ENCODE assay signal across 10 cellular contexts in the genomic region with DNA sequence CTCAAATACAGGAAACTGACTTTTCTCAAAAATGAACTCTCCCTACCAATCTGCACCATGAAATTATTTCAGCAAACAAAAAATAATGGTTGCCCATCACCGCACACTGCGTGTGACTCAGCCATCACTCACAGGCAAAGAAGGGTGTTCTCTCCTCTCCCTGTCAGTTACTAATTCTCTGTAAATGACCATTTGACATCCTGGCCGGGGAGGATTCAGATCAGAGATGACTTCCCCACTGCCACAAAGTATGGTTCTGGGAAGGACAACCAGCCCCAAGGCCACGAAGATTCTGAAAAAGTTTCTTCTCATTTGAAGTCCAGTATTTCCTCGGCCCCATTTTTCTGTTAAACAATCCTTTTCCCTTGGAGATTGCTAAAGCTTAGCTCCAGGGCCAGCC.
DNase-seq lines count a peak whose midpoint lies in the region; ATAC-seq and TF ChIP-seq lines count a peak whose summit lies in the region.
"Had no signal": no experiment of that assay in that cellular context is flagged by ENCODE, and none has a peak within 500 bp of the region (broad histone marks: within the 10 kb centered on the region; RNA-seq: fewer than 3 reads in every experiment).

No MANE protein-coding gene starts in this region.

- H3K4me1 Mint-ChIP-seq in CD4-positive, CD25-positive, alpha-beta regulatory T cell, result peaks cover 9 to 26% (median 21%) of the 10 kb centered on the region in 4 donors
- H3K4me1 Mint-ChIP-seq in IgD-negative memory B cell, result peaks cover 32 to 36% (median 34%) of the 10 kb centered on the region in 3 donors
- H3K4me1 Mint-ChIP-seq in naive thymus-derived CD4-positive, alpha-beta T cell, result peaks cover 13 to 80% (median 35%) of the 10 kb centered on the region in 7 donors
- H3K4me1 Mint-ChIP-seq in WTC11, result peaks cover 33% of the 10 kb centered on the region

- intact Hi-C loops in naive thymus-derived CD4-positive, alpha-beta T cell (cut with micrococcal nuclease), result loop anchor here in 1 of 2 donors (1.0 to 5.0 kb wide), 4 partner anchors 16 to 200 kb away; a partner anchor contains a TSS

- TF ChIP-seq CTCF in WTC11 (IDR thresholded peaks at IDR 0.05), result no peak

- POLR2A ChIA-PET in naive thymus-derived CD4-positive, alpha-beta T cell (lab: Charles Lee), result no interaction called here
- POLR2A ChIA-PET in WTC11 (lab: Charles Lee), result no interaction called here

- peak overlapping the region; percentile 26 for H3K4me3 ChIP-seq in CD4-positive, CD25-positive, alpha-beta regulatory T cell (ENCODE audit: low read depth, low read length)
- no peak overlapping the region for H3K4me3 ChIP-seq in naive thymus-derived CD4-positive, alpha-beta T cell (ENCODE audit: low read length)
- H3K4me3 ChIP-seq: SJCRH30 had no signal

- H3K9me3 ChIP-seq in CD4-positive, CD25-positive, alpha-beta regulatory T cell (ENCODE audit: control insufficient read depth in 2 of 2, low read length in 2 of 2), result no peaks in the 10 kb centered on the region
- no peaks in the 10 kb centered on the region for H3K9me3 ChIP-seq in naive thymus-derived CD4-positive, alpha-beta T cell (ENCODE audit: control insufficient read depth in 2 of 3, low read length in 3 of 3)
- H3K9me3 ChIP-seq: SJCRH30 had no signal

- H3K27ac Mint-ChIP-seq in CD4-positive, CD25-positive, alpha-beta regulatory T cell, result peak overlapping the region; percentile 51 to 91 (median 86)
- H3K27ac Mint-ChIP-seq in IgD-negative memory B cell (peak overlapping the region in 2 of 3 donors; percentile 65 to 87), WTC11 (no peak overlapping the region)
- H3K27ac Mint-ChIP-seq in naive thymus-derived CD4-positive, alpha-beta T cell, result peak overlapping the region in 8 of 9 donors; percentile 2 to 97 (median 26)

- CTCF ChIA-PET in naive thymus-derived CD4-positive, alpha-beta T cell (lab: Charles Lee), result no interaction called here
- CTCF ChIA-PET in WTC11 (lab: Charles Lee), result no interaction called here

- no peak overlapping the region for H3K27ac ChIP-seq in CD4-positive, CD25-positive, alpha-beta regulatory T cell (ENCODE audit: insufficient read depth, low read length, poor library complexity, severe bottlenecking)
- H3K27ac ChIP-seq in naive thymus-derived CD4-positive, alpha-beta T cell (ENCODE audit: low read depth, low read length), result no peak overlapping the region
- H3K27ac ChIP-seq: parathyroid adenoma, SJCRH30 had no signal

- no peaks in the 10 kb centered on the region for H3K36me3 ChIP-seq in CD4-positive, CD25-positive, alpha-beta regulatory T cell (ENCODE audit: control insufficient read depth, insufficient read depth, low read length)
- no peaks in the 10 kb centered on the region for H3K36me3 ChIP-seq in naive thymus-derived CD4-positive, alpha-beta T cell (ENCODE audit: control insufficient read depth in 2 of 3, insufficient read depth in 3 of 3, low read length in 3 of 3)
- H3K36me3 ChIP-seq: SJCRH30 had no signal

- ATAC-seq in CD4-positive, CD25-positive, alpha-beta regulatory T cell (ENCODE audit: low read depth in 2 of 2), result no peak
- ATAC-seq in naive thymus-derived CD4-positive, alpha-beta T cell, result peak; percentile 58
- ATAC-seq in GM21576 (IDR thresholded peaks at IDR 0.05; ENCODE audit: unreplicated experiment) (no peak), GM18519 (IDR thresholded peaks at IDR 0.05; ENCODE audit: low FRiP score, unreplicated experiment) (no peak), WTC11 (no peak), GM18858 (IDR thresholded peaks at IDR 0.05; ENCODE audit: unreplicated experiment) (no peak)

- H3K4me3 Mint-ChIP-seq in CD4-positive, CD25-positive, alpha-beta regulatory T cell, result peak overlapping the region in 2 of 4 donors; percentile 42 to 70
- H3K4me3 Mint-ChIP-seq in IgD-negative memory B cell, result peak overlapping the region in 2 of 4 donors; percentile 10 to 90
- peak overlapping the region; percentile 39 to 89 (median 60) for H3K4me3 Mint-ChIP-seq in naive thymus-derived CD4-positive, alpha-beta T cell
- H3K4me3 Mint-ChIP-seq in WTC11, result no peak overlapping the region

- H3K9me3 Mint-ChIP-seq in CD4-positive, CD25-positive, alpha-beta regulatory T cell, result no peaks in the 10 kb centered on the region
- H3K9me3 Mint-ChIP-seq in IgD-negative memory B cell (no peaks in the 10 kb centered on the region), WTC11 (no peaks in the 10 kb centered on the region)
- no peaks in the 10 kb centered on the region for H3K9me3 Mint-ChIP-seq in naive thymus-derived CD4-positive, alpha-beta T cell

- peaks cover 4% of the 10 kb centered on the region for H3K27me3 Mint-ChIP-seq in CD4-positive, CD25-positive, alpha-beta regulatory T cell
- H3K27me3 Mint-ChIP-seq in IgD-negative memory B cell, result no peaks in the 10 kb centered on the region
- no peaks in the 10 kb centered on the region for H3K27me3 Mint-ChIP-seq in naive thymus-derived CD4-positive, alpha-beta T cell
- 0 out of 2 replicates have a peak, but pooled peaks cover 4% of the 10 kb centered on the region for H3K27me3 Mint-ChIP-seq in WTC11 (ENCODE audit: low read depth)

- no peak for DNase-seq in CD4-positive, CD25-positive, alpha-beta regulatory T cell
- peak; percentile 31 for DNase-seq in amniotic epithelial cell (ENCODE audit: low read depth)
- peak in 1 of 9 donors; percentile 30 for DNase-seq in naive thymus-derived CD4-positive, alpha-beta T cell
- no peak for DNase-seq in WTC11 (ENCODE audit: low spot score)

- no peaks in the 10 kb centered on the region for H3K36me3 Mint-ChIP-seq in CD4-positive, CD25-positive, alpha-beta regulatory T cell
- H3K36me3 Mint-ChIP-seq in IgD-negative memory B cell (peaks cover 1% of the 10 kb centered on the region), WTC11 (no peaks in the 10 kb centered on the region)
- H3K36me3 Mint-ChIP-seq in naive thymus-derived CD4-positive, alpha-beta T cell, result peaks cover 0 to 11% (median 0%) of the 10 kb centered on the region in 5 donors

- H3K4me1 ChIP-seq in CD4-positive, CD25-positive, alpha-beta regulatory T cell (ENCODE audit: control insufficient read depth, insufficient read depth, low read length, poor library complexity, severe bottlenecking), result peaks cover 20% of the 10 kb centered on the region
- H3K4me1 ChIP-seq in naive thymus-derived CD4-positive, alpha-beta T cell (ENCODE audit: control insufficient read depth in 2 of 2, insufficient read depth in 2 of 2, low read length in 2 of 2), result peaks cover 15 to 38% of the 10 kb centered on the region in 2 donors
- H3K4me1 ChIP-seq: parathyroid adenoma had no signal

- no peaks in the 10 kb centered on the region for H3K27me3 ChIP-seq in CD4-positive, CD25-positive, alpha-beta regulatory T cell (ENCODE audit: control insufficient read depth, insufficient read depth, low read length)
- no peaks in the 10 kb centered on the region for H3K27me3 ChIP-seq in naive thymus-derived CD4-positive, alpha-beta T cell (ENCODE audit: control insufficient read depth in 2 of 2, insufficient read depth in 2 of 2, low read length in 2 of 2)
- H3K27me3 ChIP-seq: SJCRH30 had no signal

TF ChIP-seq in WTC11, 78 proteins besides CTCF, POLR2A, EP300 and RAD21:
- TF ChIP-seq EMX1 (CRISPR knock-in tag; IDR thresholded peaks at IDR 0.05) (no peak), IRF2 (CRISPR knock-in tag; IDR thresholded peaks at IDR 0.05; ENCODE audit: borderline replicate concordance, low read depth) (no peak), ZBTB21 (CRISPR knock-in tag; IDR thresholded peaks at IDR 0.05; ENCODE audit: borderline replicate concordance) (no peak), ATF1 (CRISPR knock-in tag; IDR thresholded peaks at IDR 0.05) (no peak), TP53 (CRISPR knock-in tag; IDR thresholded peaks at IDR 0.05) (no peak)
- TF ChIP-seq, protein P1, sequence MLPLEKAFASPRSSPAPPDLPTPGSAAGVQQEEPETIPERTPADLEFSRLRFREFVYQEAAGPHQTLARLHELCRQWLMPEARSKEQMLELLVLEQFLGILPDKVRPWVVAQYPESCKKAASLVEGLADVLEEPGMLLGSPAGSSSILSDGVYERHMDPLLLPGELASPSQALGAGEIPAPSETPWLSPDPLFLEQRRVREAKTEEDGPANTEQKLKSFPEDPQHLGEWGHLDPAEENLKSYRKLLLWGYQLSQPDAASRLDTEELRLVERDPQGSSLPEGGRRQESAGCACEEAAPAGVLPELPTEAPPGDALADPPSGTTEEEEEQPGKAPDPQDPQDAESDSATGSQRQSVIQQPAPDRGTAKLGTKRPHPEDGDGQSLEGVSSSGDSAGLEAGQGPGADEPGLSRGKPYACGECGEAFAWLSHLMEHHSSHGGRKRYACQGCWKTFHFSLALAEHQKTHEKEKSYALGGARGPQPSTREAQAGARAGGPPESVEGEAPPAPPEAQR (CRISPR knock-in tag; IDR thresholded peaks at IDR 0.05), result no peak
TF ChIP-seq in WTC11: peak in this region for 0.
